9 cellular contexts compared by ENCODE assay signal in the genomic region with DNA sequence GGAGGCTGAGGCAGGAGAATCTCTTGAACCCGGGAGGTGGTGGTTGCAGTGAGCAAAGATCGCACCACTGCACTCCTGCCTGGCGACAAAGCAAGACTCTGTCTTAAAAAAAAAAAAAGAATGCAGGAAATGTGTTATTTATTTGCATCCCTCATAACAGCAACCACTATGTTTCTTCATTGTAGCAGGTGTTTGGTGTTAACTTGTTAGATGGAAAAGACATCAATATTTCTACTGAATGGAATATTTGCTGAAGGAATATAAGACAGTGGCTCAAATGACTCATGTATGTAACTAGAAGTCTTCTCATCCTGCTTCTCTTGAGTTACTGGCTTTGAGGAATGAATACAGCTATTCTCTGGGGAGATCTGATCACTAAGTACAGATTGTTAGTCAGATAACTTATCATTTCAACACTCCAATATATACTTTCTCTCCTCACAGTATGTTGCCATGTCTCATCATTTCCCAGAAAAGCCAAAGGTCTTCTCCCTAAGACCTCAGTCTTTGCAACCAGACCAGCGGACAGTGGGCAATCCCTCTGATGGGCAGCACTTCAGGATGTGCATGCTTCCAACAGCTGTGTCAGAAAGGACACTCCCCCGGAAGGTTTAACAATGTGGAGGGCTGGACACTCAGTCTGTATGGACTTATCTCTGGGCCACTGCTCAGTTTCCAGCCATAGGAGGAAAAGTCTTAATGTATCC.
DNase-seq lines count a peak whose midpoint lies in the region; ATAC-seq and TF ChIP-seq lines count a peak whose summit lies in the region.
"Had no signal": no experiment of that assay in that cellular context is flagged by ENCODE, and none has a peak within 500 bp of the region (broad histone marks: within the 10 kb centered on the region; RNA-seq: fewer than 3 reads in every experiment).

No MANE protein-coding gene starts in this region.

- H2AFZ ChIP-seq in Karpas-422 (ENCODE audit: low read length), result no peak overlapping the region

- peak overlapping the region; percentile 64 for H3K4me2 ChIP-seq in Karpas-422 (ENCODE audit: low read depth, low read length, poor library complexity, severe bottlenecking)

- H4K20me1 ChIP-seq in Karpas-422 (ENCODE audit: insufficient read depth, low read depth, low read length), result no peaks in the 10 kb centered on the region

- H3K9me2 ChIP-seq in Karpas-422 (replicated peaks; ENCODE audit: insufficient read depth, low read length), result no peaks in the 10 kb centered on the region

- DNase-seq in Karpas-422 (peak; percentile 68), amniotic epithelial cell (ENCODE audit: low read depth) (peak; percentile 53), activated gamma-delta T cell (lab: John Stamatoyannopoulos, UW) (no peak), activated gamma-delta T cell treated with Interleukin-2 at 50 U/mL for 16 hours (no peak), inferior parietal cortex (ENCODE audit: extremely low spot score) (no peak)
- DNase-seq: amygdala had no signal

- H3K4me1 ChIP-seq in Karpas-422 (ENCODE audit: low read length) (peaks cover 39% of the 10 kb centered on the region), neutrophil (ENCODE audit: control insufficient read depth in 1 of 2, insufficient read depth in 1 of 2, low read depth in 1 of 2, low read length in 1 of 2) (peaks cover 33 to 34% of the 10 kb centered on the region in 2 experiments)

- TF ChIP-seq CTCF in neutrophil (IDR thresholded peaks at IDR 0.05), result no peak

- H3K9me3 ChIP-seq in Karpas-422 (ENCODE audit: low read length), result no peaks in the 10 kb centered on the region
- no peaks in the 10 kb centered on the region for H3K9me3 ChIP-seq in neutrophil

- H3K9ac ChIP-seq in Karpas-422 (ENCODE audit: low read length), result peak overlapping the region; percentile 54

- H3K27me3 ChIP-seq in Karpas-422 (ENCODE audit: low read length) (no peaks in the 10 kb centered on the region), neutrophil (no peaks in the 10 kb centered on the region)

- H3K79me2 ChIP-seq in Karpas-422 (ENCODE audit: low read length), result no peaks in the 10 kb centered on the region

- no peaks in the 10 kb centered on the region for H3K36me3 ChIP-seq in Karpas-422 (ENCODE audit: insufficient read depth, low read length)
- no peaks in the 10 kb centered on the region for H3K36me3 ChIP-seq in neutrophil

- peak; percentile 31 for ATAC-seq in GM18520 (IDR thresholded peaks at IDR 0.05; ENCODE audit: unreplicated experiment)
- no peak for ATAC-seq in GM21381 (IDR thresholded peaks at IDR 0.05; ENCODE audit: unreplicated experiment)

- H3K4me3 ChIP-seq in Karpas-422 (ENCODE audit: low read length) (peak overlapping the region; percentile 45), neutrophil (ENCODE audit: low read depth in 1 of 2, low read length in 1 of 2) (peak overlapping the region in 1 of 2 experiments; percentile 21)

- H3K27ac ChIP-seq in Karpas-422 (ENCODE audit: low read length) (peak overlapping the region; percentile 91), neutrophil (peak overlapping the region; percentile 61)

Comparison
In these comparisons a context has a peak if more than half of its experiments do, and no peak if none do; other contexts are left out.
1. DNase-seq: peak in Karpas-422 (single experiment) and amniotic epithelial cell (single experiment); none in activated gamma-delta T cell (single experiment), activated gamma-delta T cell treated with Interleukin-2 at 50 U/mL for 16 hours (single experiment) and inferior parietal cortex (single experiment).